ENCODE assay signal across 7 cellular contexts in the genomic region with DNA sequence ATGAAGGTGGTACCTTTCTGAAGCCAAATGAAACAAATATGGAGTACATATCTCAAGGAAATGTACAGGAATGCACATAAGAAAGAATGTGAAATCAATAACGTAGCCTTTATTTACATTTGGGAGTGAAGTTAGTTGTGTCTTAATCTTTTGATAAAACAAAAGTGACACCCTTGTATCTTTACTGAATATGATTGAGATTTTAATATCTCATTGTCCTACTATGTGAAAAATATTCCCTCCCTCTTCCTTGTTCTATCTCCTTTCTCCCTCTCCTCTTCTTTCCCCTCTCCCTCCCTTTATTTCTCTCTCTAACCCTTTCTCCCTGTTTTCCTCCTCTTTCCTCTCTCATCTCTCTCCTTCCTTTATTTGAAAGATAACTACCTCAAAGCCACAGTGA.
"Had no signal": no experiment of that assay in that cellular context is flagged by ENCODE, and none has a peak within 500 bp of the region (broad histone marks: within the 10 kb centered on the region; RNA-seq: fewer than 3 reads in every experiment).

No MANE protein-coding gene starts in this region.

- H3K4me3 ChIP-seq: K562 had no signal

- H3K4me3 Mint-ChIP-seq: IgD-negative memory B cell had no signal

- FAIRE-seq: HTR-8/SVneo, K562 had no signal

- H3K27ac Mint-ChIP-seq: IgD-negative memory B cell had no signal

- H3K4me1 Mint-ChIP-seq: IgD-negative memory B cell had no signal

- DNase-seq: IMR-90, KBM-7, KG1 had no signal

- ATAC-seq: K562 had no signal

- H3K27ac ChIP-seq: HL-60 had no signal
